Comparison of ENCODE assay signal across 1 cellular context in the genomic region with DNA sequence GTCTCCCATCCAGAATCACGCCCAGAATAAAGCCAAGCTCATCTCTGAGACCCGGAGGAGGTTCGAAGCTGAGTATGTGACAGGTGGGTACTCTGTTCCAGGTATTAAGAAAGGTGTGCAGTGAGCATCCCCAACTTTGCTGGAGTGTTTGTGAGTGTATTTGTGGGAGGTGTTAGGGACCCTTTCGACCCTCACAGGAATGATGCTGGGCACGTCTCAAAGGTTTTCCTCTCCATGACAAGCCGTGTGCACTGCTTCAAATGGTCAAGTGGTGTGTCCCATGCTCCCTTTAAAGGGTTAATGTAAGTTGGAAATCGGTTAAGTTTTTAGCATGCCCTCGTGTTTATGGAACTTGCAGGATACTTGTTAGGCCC.
TF ChIP-seq lines count a peak whose summit lies in the region.

No MANE protein-coding gene starts in this region.

TF ChIP-seq in GM12878, 131 proteins besides CTCF, POLR2A, EP300 and RAD21 (continued from another document):
- TF ChIP-seq, protein P1, sequence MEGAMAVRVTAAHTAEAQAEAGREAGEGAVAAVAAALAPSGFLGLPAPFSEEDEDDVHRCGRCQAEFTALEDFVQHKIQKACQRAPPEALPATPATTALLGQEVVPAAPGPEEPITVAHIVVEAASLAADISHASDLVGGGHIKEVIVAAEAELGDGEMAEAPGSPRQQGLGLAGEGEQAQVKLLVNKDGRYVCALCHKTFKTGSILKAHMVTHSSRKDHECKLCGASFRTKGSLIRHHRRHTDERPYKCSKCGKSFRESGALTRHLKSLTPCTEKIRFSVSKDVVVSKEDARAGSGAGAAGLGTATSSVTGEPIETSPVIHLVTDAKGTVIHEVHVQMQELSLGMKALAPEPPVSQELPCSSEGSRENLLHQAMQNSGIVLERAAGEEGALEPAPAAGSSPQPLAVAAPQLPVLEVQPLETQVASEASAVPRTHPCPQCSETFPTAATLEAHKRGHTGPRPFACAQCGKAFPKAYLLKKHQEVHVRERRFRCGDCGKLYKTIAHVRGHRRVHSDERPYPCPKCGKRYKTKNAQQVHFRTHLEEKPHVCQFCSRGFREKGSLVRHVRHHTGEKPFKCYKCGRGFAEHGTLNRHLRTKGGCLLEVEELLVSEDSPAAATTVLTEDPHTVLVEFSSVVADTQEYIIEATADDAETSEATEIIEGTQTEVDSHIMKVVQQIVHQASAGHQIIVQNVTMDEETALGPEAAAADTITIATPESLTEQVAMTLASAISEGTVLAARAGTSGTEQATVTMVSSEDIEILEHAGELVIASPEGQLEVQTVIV (IDR thresholded peaks at IDR 0.05; ENCODE audit: borderline replicate concordance, partially characterized antibody) = no peak
- TF ChIP-seq, protein P2, sequence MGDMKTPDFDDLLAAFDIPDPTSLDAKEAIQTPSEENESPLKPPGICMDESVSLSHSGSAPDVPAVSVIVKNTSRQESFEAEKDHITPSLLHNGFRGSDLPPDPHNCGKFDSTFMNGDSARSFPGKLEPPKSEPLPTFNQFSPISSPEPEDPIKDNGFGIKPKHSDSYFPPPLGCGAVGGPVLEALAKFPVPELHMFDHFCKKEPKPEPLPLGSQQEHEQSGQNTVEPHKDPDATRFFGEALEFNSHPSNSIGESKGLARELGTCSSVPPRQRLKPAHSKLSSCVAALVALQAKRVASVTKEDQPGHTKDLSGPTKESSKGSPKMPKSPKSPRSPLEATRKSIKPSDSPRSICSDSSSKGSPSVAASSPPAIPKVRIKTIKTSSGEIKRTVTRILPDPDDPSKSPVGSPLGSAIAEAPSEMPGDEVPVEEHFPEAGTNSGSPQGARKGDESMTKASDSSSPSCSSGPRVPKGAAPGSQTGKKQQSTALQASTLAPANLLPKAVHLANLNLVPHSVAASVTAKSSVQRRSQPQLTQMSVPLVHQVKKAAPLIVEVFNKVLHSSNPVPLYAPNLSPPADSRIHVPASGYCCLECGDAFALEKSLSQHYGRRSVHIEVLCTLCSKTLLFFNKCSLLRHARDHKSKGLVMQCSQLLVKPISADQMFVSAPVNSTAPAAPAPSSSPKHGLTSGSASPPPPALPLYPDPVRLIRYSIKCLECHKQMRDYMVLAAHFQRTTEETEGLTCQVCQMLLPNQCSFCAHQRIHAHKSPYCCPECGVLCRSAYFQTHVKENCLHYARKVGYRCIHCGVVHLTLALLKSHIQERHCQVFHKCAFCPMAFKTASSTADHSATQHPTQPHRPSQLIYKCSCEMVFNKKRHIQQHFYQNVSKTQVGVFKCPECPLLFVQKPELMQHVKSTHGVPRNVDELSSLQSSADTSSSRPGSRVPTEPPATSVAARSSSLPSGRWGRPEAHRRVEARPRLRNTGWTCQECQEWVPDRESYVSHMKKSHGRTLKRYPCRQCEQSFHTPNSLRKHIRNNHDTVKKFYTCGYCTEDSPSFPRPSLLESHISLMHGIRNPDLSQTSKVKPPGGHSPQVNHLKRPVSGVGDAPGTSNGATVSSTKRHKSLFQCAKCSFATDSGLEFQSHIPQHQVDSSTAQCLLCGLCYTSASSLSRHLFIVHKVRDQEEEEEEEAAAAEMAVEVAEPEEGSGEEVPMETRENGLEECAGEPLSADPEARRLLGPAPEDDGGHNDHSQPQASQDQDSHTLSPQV (IDR thresholded peaks at IDR 0.05) = no peak
- no peak for TF ChIP-seq RFX5 (IDR thresholded peaks at IDR 0.05; ENCODE audit: low read depth, low read length)
- no peak for TF ChIP-seq ZSCAN29 (IDR thresholded peaks at IDR 0.05)
- TF ChIP-seq, protein P3, sequence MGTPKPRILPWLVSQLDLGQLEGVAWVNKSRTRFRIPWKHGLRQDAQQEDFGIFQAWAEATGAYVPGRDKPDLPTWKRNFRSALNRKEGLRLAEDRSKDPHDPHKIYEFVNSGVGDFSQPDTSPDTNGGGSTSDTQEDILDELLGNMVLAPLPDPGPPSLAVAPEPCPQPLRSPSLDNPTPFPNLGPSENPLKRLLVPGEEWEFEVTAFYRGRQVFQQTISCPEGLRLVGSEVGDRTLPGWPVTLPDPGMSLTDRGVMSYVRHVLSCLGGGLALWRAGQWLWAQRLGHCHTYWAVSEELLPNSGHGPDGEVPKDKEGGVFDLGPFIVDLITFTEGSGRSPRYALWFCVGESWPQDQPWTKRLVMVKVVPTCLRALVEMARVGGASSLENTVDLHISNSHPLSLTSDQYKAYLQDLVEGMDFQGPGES (IDR thresholded peaks at IDR 0.05) = no peak
- no peak for TF ChIP-seq CHD2 (IDR thresholded peaks at IDR 0.05; ENCODE audit: borderline replicate concordance, low read depth, low read length)
- TF ChIP-seq ZNF384 (IDR thresholded peaks at IDR 0.05; ENCODE audit: borderline replicate concordance, low read depth, low read length) = no peak
- no peak for TF ChIP-seq HSF1 (IDR thresholded peaks at IDR 0.05; ENCODE audit: low read depth, low read length)
- no peak for TF ChIP-seq MTA3 (IDR thresholded peaks at IDR 0.05; ENCODE audit: borderline replicate concordance, low read length)
- TF ChIP-seq SUPT20H (IDR thresholded peaks at IDR 0.05; ENCODE audit: borderline replicate concordance, control insufficient read depth, low read depth, low read length) = no peak
- no peak for TF ChIP-seq E2F4 (IDR thresholded peaks at IDR 0.05; ENCODE audit: low read depth, low read length)
